10 cellular contexts compared by ENCODE assay signal in genomic region chr14:105526781-105527380, GRCh38. TPM values are rescaled to one million over a fixed set of nuclear protein-coding genes. Genes with fewer than 3 reads are reported as not detected.
DNase-seq lines count a peak whose midpoint lies in the region; ATAC-seq and TF ChIP-seq lines count a peak whose summit lies in the region.
"Had no signal": no experiment of that assay in that cellular context is flagged by ENCODE, and none has a peak within 500 bp of the region (broad histone marks: within the 10 kb centered on the region; RNA-seq: fewer than 3 reads in every experiment).

No MANE protein-coding gene starts in this region.

- intact Hi-C loops in left lung (cut with DNase I), result no loop called here

- no peak overlapping the region for H3K9ac ChIP-seq in adipocyte (ENCODE audit: low read length)

- TF ChIP-seq CTCF in left lung (IDR thresholded peaks at IDR 0.05), result no peak

- H3K4me3 ChIP-seq in adipocyte (ENCODE audit: low read length) (no peak overlapping the region), left lung (peak overlapping the region; percentile 52), thymus (ENCODE audit: low read length) (peak overlapping the region; percentile 40)

- H3K36me3 ChIP-seq in adipocyte (ENCODE audit: control insufficient read depth, insufficient read depth, low read length, severe bottlenecking) (no peaks in the 10 kb centered on the region), left lung (no peaks in the 10 kb centered on the region), thymus (ENCODE audit: control insufficient read depth, insufficient read depth) (no peaks in the 10 kb centered on the region)

- DNase-seq in activated CD4-positive, CD25-positive, alpha-beta regulatory T cell treated with anti-CD3 and anti-CD28 coated beads, Interleukin-2, amount 50 U/mL, for 72 hours, result peak; percentile 34
- peak; percentile 40 for DNase-seq in adipocyte (ENCODE audit: low read depth)
- DNase-seq in left lung, result peak; percentile 31 to 76
- DNase-seq in HEK293T (ENCODE audit: extremely low spot score), result no peak
- no peak for DNase-seq in NCI-H2029 treated with DMSO at 0.1 percent for 48 hours (lab: John Stamatoyannopoulos, UW)
- DNase-seq in stimulated activated CD4-positive, alpha-beta T cell treated with anti-CD3 and anti-CD28 coated beads, Interleukin-4, amount 100 ng/mL, for 4 hours, result no peak
- DNase-seq: DND-41 had no signal

- CTCF ChIA-PET in HEK293T (lab: Yijun Ruan, JAX), result interaction anchor here (1.2 to 1.5 kb wide), 2 partner anchors 19 to 37 kb away, joined by 3 read pairs; no protein-coding TSS in a partner anchor

- H3K27ac ChIP-seq in left lung, result no peak overlapping the region
- no peak overlapping the region for H3K27ac ChIP-seq in thymus (ENCODE audit: low read depth)

- H3K9me3 ChIP-seq in adipocyte (ENCODE audit: control insufficient read depth, low read length) (no peaks in the 10 kb centered on the region), left lung (no peaks in the 10 kb centered on the region), thymus (ENCODE audit: control insufficient read depth) (no peaks in the 10 kb centered on the region)

- H3K4me1 ChIP-seq in adipocyte (ENCODE audit: control insufficient read depth, insufficient read depth, low read length) (peaks cover 2% of the 10 kb centered on the region), left lung (peaks cover 12 to 40% of the 10 kb centered on the region in 2 donors), thymus (ENCODE audit: control insufficient read depth, insufficient read depth, low read length) (peaks cover 3% of the 10 kb centered on the region)

- POLR2A ChIA-PET in HEK293T (lab: Yijun Ruan, JAX), result no interaction called here

- H3K27me3 ChIP-seq in adipocyte (replicated peaks; ENCODE audit: control insufficient read depth, insufficient read depth, low read length) (peaks cover 1% of the 10 kb centered on the region), left lung (peaks cover 16 to 78% of the 10 kb centered on the region in 2 donors), thymus (ENCODE audit: control insufficient read depth, insufficient read depth) (peaks cover 53% of the 10 kb centered on the region)

- 4% methylated on average over 48 of the region's 48 CpGs for WGBS in thymus

- no peak for ATAC-seq in activated CD4-positive, CD25-positive, alpha-beta regulatory T cell treated with anti-CD3 and anti-CD28 coated beads, Interleukin-2, amount 50 U/mL, for 24 hours
- no peak for ATAC-seq in left lung

TF ChIP-seq in HEK293T, 16 proteins besides CTCF, POLR2A, EP300 and RAD21:
- no peak for TF ChIP-seq LEF1 (IDR thresholded peaks at IDR 0.05; ENCODE audit: borderline replicate concordance)
- TF ChIP-seq FOXK2 (IDR thresholded peaks at IDR 0.05), result no peak
- TF ChIP-seq FOXM1 (IDR thresholded peaks at IDR 0.05; ENCODE audit: borderline replicate concordance), result no peak
- TF ChIP-seq CTBP1 (IDR thresholded peaks at IDR 0.05; ENCODE audit: borderline replicate concordance), result no peak
- no peak for TF ChIP-seq HDGF (IDR thresholded peaks at IDR 0.05; ENCODE audit: borderline replicate concordance)
- no peak for TF ChIP-seq FOXA1 (IDR thresholded peaks at IDR 0.05)
- TF ChIP-seq SUZ12 (IDR thresholded peaks at IDR 0.05), result no peak
- TF ChIP-seq L3MBTL2 (conservative IDR thresholded peaks at IDR 0.05), result no peak
- no peak for TF ChIP-seq TARDBP (IDR thresholded peaks at IDR 0.05)
- no peak for TF ChIP-seq ARNT (IDR thresholded peaks at IDR 0.05)
TF ChIP-seq in HEK293T: peak in this region for 0.

RNA-seq across cellular contexts. Expression of gene TMEM121, which starts 0.5 kb away (rescaled TPM):
- 1 to 10 TPM; 2.4 to 3.0 TPM for total RNA-seq in left lung
- 2.1 TPM for polyA plus RNA-seq in thymus

RNA-seq across cellular contexts. Expression of gene TEDC1, which starts 35.8 kb away (rescaled TPM):
- total RNA-seq in left lung, result 10 to 100 TPM; 12.8 to 16.8 TPM
- polyA plus RNA-seq in thymus, result 23.3 TPM

RNA-seq across cellular contexts. Expression of gene CRIP1, which starts 40.2 kb away (rescaled TPM):
- total RNA-seq in left lung, result 100 to 1,000 TPM; 171 to 281 TPM
- polyA plus RNA-seq in thymus, result 471 TPM
- total RNA-seq: LHCN-M2 had no signal

RNA-seq across cellular contexts. Expression of gene CRIP2, which starts 52.3 kb away (rescaled TPM):
- 100 to 1,000 TPM; 172 to 224 TPM for total RNA-seq in left lung
- polyA plus RNA-seq in thymus, result 89.7 TPM

Comparison
In these comparisons a context has a peak if more than half of its experiments do, and no peak if none do; other contexts are left out.
1. DNase-seq: peak in activated CD4-positive, CD25-positive, alpha-beta regulatory T cell treated with anti-CD3 and anti-CD28 coated beads, Interleukin-2, amount 50 U/mL, for 72 hours (single experiment), adipocyte (single experiment) and left lung (2 of 2); none in HEK293T (single experiment), NCI-H2029 treated with DMSO at 0.1 percent for 48 hours (single experiment) and stimulated activated CD4-positive, alpha-beta T cell treated with anti-CD3 and anti-CD28 coated beads, Interleukin-4, amount 100 ng/mL, for 4 hours (0 of 2).